In the genomic region with DNA sequence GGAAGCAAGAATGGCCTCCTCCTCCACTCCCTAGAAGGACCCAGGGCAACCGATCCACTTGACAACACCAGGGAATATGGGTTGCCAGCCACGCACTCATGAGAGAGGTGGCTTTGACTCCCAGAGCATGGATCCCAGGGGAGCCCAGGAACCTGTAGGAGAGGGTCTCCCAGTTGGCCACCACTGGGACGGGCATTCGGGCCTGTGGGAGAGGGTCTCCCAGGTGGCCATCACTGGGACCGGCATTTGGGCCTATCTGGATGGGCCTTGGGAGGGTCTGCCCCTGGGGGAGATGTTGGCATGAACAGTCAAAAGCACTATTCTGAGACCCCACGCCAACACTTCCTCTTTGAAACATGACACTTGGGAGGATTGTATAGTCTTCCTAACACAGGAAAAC, we compare ENCODE assay signal across 1 cellular context.
A peak's percentile ranks its signal among the peaks of the same experiment; 100 is the strongest.
TF ChIP-seq lines count a peak whose summit lies in the region.

No MANE protein-coding gene starts in this region.

TF ChIP-seq in K562, 482 proteins besides CTCF, POLR2A, EP300 and RAD21:
- TF ChIP-seq, protein P1, sequence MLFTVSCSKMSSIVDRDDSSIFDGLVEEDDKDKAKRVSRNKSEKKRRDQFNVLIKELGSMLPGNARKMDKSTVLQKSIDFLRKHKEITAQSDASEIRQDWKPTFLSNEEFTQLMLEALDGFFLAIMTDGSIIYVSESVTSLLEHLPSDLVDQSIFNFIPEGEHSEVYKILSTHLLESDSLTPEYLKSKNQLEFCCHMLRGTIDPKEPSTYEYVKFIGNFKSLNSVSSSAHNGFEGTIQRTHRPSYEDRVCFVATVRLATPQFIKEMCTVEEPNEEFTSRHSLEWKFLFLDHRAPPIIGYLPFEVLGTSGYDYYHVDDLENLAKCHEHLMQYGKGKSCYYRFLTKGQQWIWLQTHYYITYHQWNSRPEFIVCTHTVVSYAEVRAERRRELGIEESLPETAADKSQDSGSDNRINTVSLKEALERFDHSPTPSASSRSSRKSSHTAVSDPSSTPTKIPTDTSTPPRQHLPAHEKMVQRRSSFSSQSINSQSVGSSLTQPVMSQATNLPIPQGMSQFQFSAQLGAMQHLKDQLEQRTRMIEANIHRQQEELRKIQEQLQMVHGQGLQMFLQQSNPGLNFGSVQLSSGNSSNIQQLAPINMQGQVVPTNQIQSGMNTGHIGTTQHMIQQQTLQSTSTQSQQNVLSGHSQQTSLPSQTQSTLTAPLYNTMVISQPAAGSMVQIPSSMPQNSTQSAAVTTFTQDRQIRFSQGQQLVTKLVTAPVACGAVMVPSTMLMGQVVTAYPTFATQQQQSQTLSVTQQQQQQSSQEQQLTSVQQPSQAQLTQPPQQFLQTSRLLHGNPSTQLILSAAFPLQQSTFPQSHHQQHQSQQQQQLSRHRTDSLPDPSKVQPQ (CRISPR knock-in tag; IDR thresholded peaks at IDR 0.05; ENCODE audit: borderline replicate concordance), result no peak
- TF ChIP-seq TCF7 (IDR thresholded peaks at IDR 0.05; ENCODE audit: borderline replicate concordance) (no peak), NCOA6 (IDR thresholded peaks at IDR 0.05) (no peak), ETV1 (tag; conservative IDR thresholded peaks at IDR 0.05; ENCODE audit: low read depth) (no peak), SPI1 (IDR thresholded peaks at IDR 0.05; ENCODE audit: borderline replicate concordance, low read depth, low read length) (0 out of 2 replicates have a peak, but pooled peaks have one; percentile 42), RFX1 (IDR thresholded peaks at IDR 0.05) (no peak), WHSC1 (IDR thresholded peaks at IDR 0.05; ENCODE audit: low read length) (no peak)
